8 cellular contexts compared by ENCODE assay signal in genomic region chr15:75737713-75738646, GRCh38. TPM values are rescaled to one million over a fixed set of nuclear protein-coding genes. Genes with fewer than 3 reads are reported as not detected.
DNase-seq lines count a peak whose midpoint lies in the region; ATAC-seq, FAIRE-seq and TF ChIP-seq lines count a peak whose summit lies in the region.
"Not testable (repeated sequence)": the region's sequence is repeated elsewhere in the genome, so short reads cannot be mapped to it uniquely, and the experiment has no call there.

No MANE protein-coding gene starts in this region.

- not testable (repeated sequence) for H3K79me1 ChIP-seq in H1 (ENCODE audit: low read depth, low read length)

- H3K9ac ChIP-seq in H1 (replicated peaks in 1 of 4; ENCODE audit: extremely low read depth in 1 of 4, low read depth in 3 of 4, low read length in 3 of 4), result peak overlapping the region in 1 of 4 experiments; percentile 14; a peak in 1 of 7 replicates
- H3K9ac ChIP-seq in keratinocyte (ENCODE audit: control insufficient read depth, extremely low read depth, insufficient read depth, low read length), result peak overlapping the region; percentile 72

- peak overlapping the region; percentile 57; the same call in 1 of the 2 replicates for H4K8ac ChIP-seq in H1 (ENCODE audit: extremely low read depth, insufficient read depth, low read length)

- not testable (repeated sequence) for H3K9me3 ChIP-seq in H1 (ENCODE audit: insufficient read depth in 2 of 2, low read depth in 1 of 2, low read length in 1 of 2); keratinocyte (ENCODE audit: control insufficient read depth, low read depth, low read length); ovary

- not testable (repeated sequence) for H2AK5ac ChIP-seq in H1 (ENCODE audit: low read depth, low read length)

- CTCF ChIA-PET in H1 (lab: Charles Lee; ENCODE audit: partially characterized antibody), result interaction anchor here (0.8 to 2.0 kb wide), 4 partner anchors 10 to 63 kb away, joined by 3 to 8 read pairs (median 4); no protein-coding TSS in a partner anchor

- not testable (repeated sequence) for H3K36me3 ChIP-seq in H1 (ENCODE audit: control insufficient read depth in 2 of 4, insufficient read depth in 4 of 4, low read length in 3 of 4); keratinocyte (ENCODE audit: control insufficient read depth in 2 of 2, extremely low read depth in 1 of 2, insufficient read depth in 2 of 2, low read length in 2 of 2); ovary; urinary bladder (ENCODE audit: insufficient read depth)

- H3K27ac ChIP-seq in H1 (ENCODE audit: low read depth, low read length); urinary bladder (ENCODE audit: low read depth): not testable (repeated sequence)
- H3K27ac ChIP-seq in keratinocyte (ENCODE audit: control insufficient read depth, insufficient read depth, low read length) (peak overlapping the region; percentile 26), ovary (peak overlapping the region; percentile 6 to 49)

- intact Hi-C loops in ovary (cut with DNase I), result loop anchor here in 3 of 4 donors (10.0 kb wide), 2 partner anchors 53 to 67 kb away; no protein-coding TSS in a partner anchor

- H2BK12ac ChIP-seq in H1 (ENCODE audit: low read depth, low read length), result not testable (repeated sequence)

- H2AFZ ChIP-seq in H1 (ENCODE audit: low read length), result 0 out of 2 replicates have a peak overlapping the region, but pooled peaks have one; percentile 2
- H2AFZ ChIP-seq in keratinocyte (ENCODE audit: control insufficient read depth, low read length), result peak overlapping the region; percentile 81

- not testable (repeated sequence) for H3K4me1 ChIP-seq in H1 (replicated peaks in 1 of 4; ENCODE audit: control insufficient read depth in 3 of 4, insufficient read depth in 4 of 4, low read length in 3 of 4); keratinocyte (ENCODE audit: control insufficient read depth, extremely low read depth, insufficient read depth, low read length); urinary bladder (ENCODE audit: insufficient read depth)
- H3K4me1 ChIP-seq in ovary (ENCODE audit: insufficient read depth), result peaks cover 10% of the 10 kb centered on the region

- H3K23ac ChIP-seq in H1 (ENCODE audit: insufficient read length), result not testable (repeated sequence)

- not testable (repeated sequence) for TF ChIP-seq EP300 in H1 (IDR thresholded peaks at IDR 0.05; ENCODE audit: borderline replicate concordance in 1 of 2, low read depth in 2 of 2, low read length in 2 of 2); ovary (IDR thresholded peaks at IDR 0.05)

- H2BK120ac ChIP-seq in H1 (replicated peaks; ENCODE audit: low read depth, low read length), result not testable (repeated sequence)

- not testable (repeated sequence) for H3K4ac ChIP-seq in H1 (replicated peaks; ENCODE audit: insufficient read length, low read depth, low read length)

- not testable (repeated sequence) for ATAC-seq in GM18505 (IDR thresholded peaks at IDR 0.05; ENCODE audit: unreplicated experiment); activated T-cell treated with anti-CD3 and anti-CD28 coated beads, Interleukin-2, amount 50 U/mL, for 4 hours

- dilution Hi-C loops in keratinocyte (cut with MboI; ENCODE audit: extremely low pct_ligation_motif_present, low sequenced_read_pairs), result not testable (repeated sequence)

- peak overlapping the region; percentile 32; the same call in 1 of the 2 replicates for H3K18ac ChIP-seq in H1 (ENCODE audit: extremely low read depth, low read length)

- H4K20me1 ChIP-seq in H1 (replicated peaks in 1 of 2; ENCODE audit: control insufficient read depth in 1 of 2, insufficient read depth in 2 of 2, low read length in 2 of 2); keratinocyte (ENCODE audit: control insufficient read depth, extremely low read depth, insufficient read depth, low read length): not testable (repeated sequence)

- H3K27ac Mint-ChIP-seq in HFFc6, result 0 out of 2 replicates have a peak overlapping the region, but pooled peaks have one; percentile 36

- not testable (repeated sequence) for FAIRE-seq in H1 (lab: Jason Lieb, UNC); keratinocyte (lab: Jason Lieb, UNC)

- H3K79me2 ChIP-seq in H1 (ENCODE audit: control insufficient read depth in 1 of 2, insufficient read depth in 2 of 2, low read length in 2 of 2); keratinocyte (ENCODE audit: control insufficient read depth, insufficient read depth, low read length): not testable (repeated sequence)

- not testable (repeated sequence) for TF ChIP-seq RAD21 in H1 (IDR thresholded peaks at IDR 0.05 in 1 of 2, conservative IDR thresholded peaks at IDR 0.05 in 1 of 2; ENCODE audit: low read depth in 2 of 2, low read length in 2 of 2)

- not testable (repeated sequence) for H3K14ac ChIP-seq in H1 (ENCODE audit: insufficient read length)

- not testable (repeated sequence) for H2BK20ac ChIP-seq in H1 (ENCODE audit: low read length)

- not testable (repeated sequence) for H4K5ac ChIP-seq in H1 (ENCODE audit: insufficient read length, low read depth, low read length)

- H3K27me3 Mint-ChIP-seq in HFFc6 (ENCODE audit: insufficient read depth), result peaks cover 17% of the 10 kb centered on the region
- H3K27me3 Mint-ChIP-seq in activated T-cell treated with anti-CD3 and anti-CD28 coated beads, Interleukin-2, amount 50 U/mL, for 4 hours (ENCODE audit: low read depth), result not testable (repeated sequence)

- TF ChIP-seq POLR2A in GM18505 (IDR thresholded peaks at IDR 0.05; ENCODE audit: borderline replicate concordance, extremely low read depth, insufficient read depth, insufficient read length), result peak; percentile 35
- not testable (repeated sequence) for TF ChIP-seq POLR2A in H1 (IDR thresholded peaks at IDR 0.05; ENCODE audit: control extremely low read depth in 1 of 2, low read depth in 2 of 2, low read length in 2 of 2); ovary (IDR thresholded peaks at IDR 0.05)

- H3K36me3 Mint-ChIP-seq in HFFc6 (ENCODE audit: low read depth); activated T-cell treated with anti-CD3 and anti-CD28 coated beads, Interleukin-2, amount 50 U/mL, for 4 hours (ENCODE audit: insufficient read depth): not testable (repeated sequence)

- H3K4me3 ChIP-seq in H1 (ENCODE audit: extremely low read depth in 1 of 4, insufficient read depth in 2 of 4, low read depth in 3 of 4, low read length in 4 of 4), result peak overlapping the region; percentile 60 to 94 (median 63)
- H3K4me3 ChIP-seq in keratinocyte (ENCODE audit: control insufficient read depth in 2 of 3, extremely low read depth in 1 of 3, insufficient read depth in 2 of 3, low read depth in 1 of 3, low read length in 3 of 3), result peak overlapping the region; percentile 64 to 85 (median 77)
- H3K4me3 ChIP-seq in ovary, result peak overlapping the region; percentile 81
- H3K4me3 ChIP-seq in urinary bladder (ENCODE audit: low read depth, low read length), result peak overlapping the region; percentile 60

- H3K23me2 ChIP-seq in H1 (ENCODE audit: low read depth, low read length), result not testable (repeated sequence)

- H3K4me2 ChIP-seq in H1 (ENCODE audit: insufficient read depth in 1 of 2, low read depth in 2 of 2, low read length in 2 of 2), result peak overlapping the region; percentile 61 to 95
- H3K4me2 ChIP-seq in keratinocyte (ENCODE audit: control insufficient read depth, extremely low read depth, insufficient read depth, low read depth, low read length), result peak overlapping the region; percentile 92

- not testable (repeated sequence) for H2BK15ac ChIP-seq in H1 (ENCODE audit: low read length)

- peaks cover 0 to 16% (median 14%) of the 10 kb centered on the region in 4 experiments; a peak in 6 of 7 replicates for H3K27me3 ChIP-seq in H1 (replicated peaks in 1 of 4; ENCODE audit: control insufficient read depth in 3 of 4, extremely low read depth in 1 of 4, insufficient read depth in 3 of 4, low read length in 3 of 4)
- not testable (repeated sequence) for H3K27me3 ChIP-seq in keratinocyte (ENCODE audit: control insufficient read depth, extremely low read depth, insufficient read depth, low read length); ovary

- not testable (repeated sequence) for H3K9me1 ChIP-seq in keratinocyte (ENCODE audit: control insufficient read depth, extremely low read depth, insufficient read depth, low read length)

- POLR2A ChIA-PET in H1 (lab: Charles Lee; ENCODE audit: partially characterized antibody), result interaction anchor here (0.9 to 1.7 kb wide), 6 partner anchors 9 to 284 kb away, joined by 3 to 5 read pairs (median 3); no protein-coding TSS in a partner anchor

- H3K4me3 Mint-ChIP-seq in HFFc6, result peak overlapping the region; percentile 93
- peak overlapping the region; percentile 81 for H3K4me3 Mint-ChIP-seq in activated T-cell treated with anti-CD3 and anti-CD28 coated beads, Interleukin-2, amount 50 U/mL, for 4 hours

- WGBS in H1 (ENCODE audit: extremely low coverage in 1 of 2, insufficient coverage in 1 of 2, insufficient read length in 1 of 2, insufficient replicate concordance in 2 of 2, low coverage in 1 of 2, low lambda C conversion rate in 2 of 2, missing lambda C conversion rate in 1 of 2), 2 experiments, result 12% methylated on average over 26 of the region's 49 CpGs; no CpG with 5 or more reads in 1 of the 2 experiments
- 1 to 2% (median 1%) methylated on average over 46 to 49 of the region's 49 CpGs for WGBS in ovary, 3 donors
- WGBS in urinary bladder, result 5% methylated on average over 49 of the region's 49 CpGs

- peak overlapping the region; percentile 59 for H3K56ac ChIP-seq in H1 (replicated peaks; ENCODE audit: insufficient read length, low read depth, low read length)

- DNase-seq in HFFc6; activated T-cell treated with anti-CD3 and anti-CD28 coated beads, Interleukin-2, amount 50 U/mL, for 4 hours; keratinocyte (ENCODE audit: low read depth, low spot score): not testable (repeated sequence)
- DNase-seq in NCI-H2227 (lab: John Stamatoyannopoulos, UW; ENCODE audit: unreplicated experiment) (peak; percentile 44), H1 (ENCODE audit: low read depth in 1 of 2, low spot score in 2 of 2) (peak in 1 of 2 experiments; percentile 47), ovary (peak in 2 of 5 donors; percentile 52 to 53)

- not testable (repeated sequence) for H4K91ac ChIP-seq in H1 (replicated peaks; ENCODE audit: insufficient read length, low read length)

- not testable (repeated sequence) for H3K4me1 Mint-ChIP-seq in HFFc6 (ENCODE audit: low read depth)
- peaks cover 11% of the 10 kb centered on the region for H3K4me1 Mint-ChIP-seq in activated T-cell treated with anti-CD3 and anti-CD28 coated beads, Interleukin-2, amount 50 U/mL, for 4 hours (ENCODE audit: low read depth)

- not testable (repeated sequence) for H3K9me3 Mint-ChIP-seq in HFFc6; activated T-cell treated with anti-CD3 and anti-CD28 coated beads, Interleukin-2, amount 50 U/mL, for 4 hours

- H2BK5ac ChIP-seq in H1 (ENCODE audit: low read depth, low read length), result not testable (repeated sequence)

- TF ChIP-seq CTCF in HFFc6 (IDR thresholded peaks at IDR 0.05); H1 (IDR thresholded peaks at IDR 0.05; ENCODE audit: control extremely low read depth in 1 of 3, insufficient read depth in 1 of 3, low read depth in 1 of 3, low read length in 3 of 3); keratinocyte (optimal IDR thresholded peaks at IDR 0.05 in 1 of 3, IDR thresholded peaks at IDR 0.05 in 1 of 3, conservative IDR thresholded peaks at IDR 0.05 in 1 of 3; ENCODE audit: extremely low read depth in 1 of 3, insufficient read depth in 2 of 3, low read length in 3 of 3); ovary (IDR thresholded peaks at IDR 0.05): not testable (repeated sequence)

RNA-seq across cellular contexts. Expression of gene CSPG4, which starts 25.3 kb away (rescaled TPM):
- total RNA-seq in HFFc6 (2021; fragmentation: NEBNext Ultra II Directional; extraction: Animal tissue kit (Norgen Biotek cat#: 25700)), result 100 to 1,000 TPM in 1 of 6 experiments, 10 to 100 TPM in 5; 81.2 to 111 (median 95.7) TPM
- total RNA-seq in activated T-cell treated with anti-CD3 and anti-CD28 coated beads, Interleukin-2, amount 50 U/mL, for 4 hours, result under 1 TPM in 1 of 3 donors, not detected in 2; 0.03 TPM
- total RNA-seq in H1 (2021; fragmentation: NEBNext Ultra II Directional; extraction: Animal tissue kit (Norgen Biotek cat#: 25700)), result 3.0 and 3.2 TPM in 2 replicates
- polyA plus RNA-seq in H1 (2011; rRNA removed), result 1.4 and 1.9 TPM in 2 replicates
- polyA plus RNA-seq in H1 (2011; cell fraction: cytosol; rRNA removed), result 1.0 TPM
- polyA plus RNA-seq in H1 (2011; cell fraction: nucleus; rRNA removed), result 4.7 TPM
- polyA plus RNA-seq in H1 (2012, experiment 1 of 2), result 1.5 to 3.6 TPM (median 2.6 TPM) in 4 replicates
- polyA plus RNA-seq in H1 (2012, experiment 2 of 2), result 1.6 TPM
- 3.1 TPM for polyA plus RNA-seq in H1 (2013, experiment 1 of 2)
- 2.0 TPM for polyA plus RNA-seq in H1 (2013, experiment 2 of 2)
- 2.5 and 3.3 TPM in 2 replicates for polyA minus RNA-seq in H1 (2011; rRNA and poly(A)+ RNA removed)
- polyA minus RNA-seq in H1 (2011; cell fraction: cytosol; rRNA and poly(A)+ RNA removed), result 2.3 TPM
- polyA minus RNA-seq in H1 (2011; cell fraction: nucleus; rRNA and poly(A)+ RNA removed), result 3.6 TPM
- 0.67 to 1.9 TPM (median 1.7 TPM) in 3 replicates for polyA plus RNA-seq in keratinocyte
- 0.31 TPM for polyA plus RNA-seq in keratinocyte (2011; ENCODE audit: low read depth)
- 0.16 and 0.49 TPM in 2 replicates for polyA plus RNA-seq in keratinocyte (2011; cell fraction: cytosol; rRNA removed)
- 2.5 and 5.0 TPM in 2 replicates for polyA plus RNA-seq in keratinocyte (2011; cell fraction: nucleus; rRNA removed)
- 1.7 and 5.4 TPM in 2 replicates for polyA plus RNA-seq in keratinocyte (2012; ENCODE audit: low replicate concordance)
- 3.2 to 15.0 TPM (median 4.5 TPM) in 3 replicates for polyA minus RNA-seq in keratinocyte
- 2.5 TPM for polyA minus RNA-seq in keratinocyte (2011; cell fraction: cytosol; rRNA and poly(A)+ RNA removed)
- polyA minus RNA-seq in keratinocyte (2011; cell fraction: nucleus; rRNA and poly(A)+ RNA removed), result 8.4 and 12.3 TPM in 2 replicates
- total RNA-seq in ovary, result 10 to 100 TPM in 2 of 7 donors, 1 to 10 TPM in 5; 4.2 to 30.0 (median 5.2) TPM
- polyA plus RNA-seq in ovary, result 1 to 10 TPM; 3.3 to 7.8 TPM
- 30.6 TPM for total RNA-seq in urinary bladder
- polyA plus RNA-seq in urinary bladder, result 63.8 TPM
